In genomic region chr18:11946756-11947155, GRCh38 we compare ENCODE assay signal across 8 cellular contexts. TPM values are rescaled to one million over a fixed set of nuclear protein-coding genes. Genes with fewer than 3 reads are reported as not detected.
DNase-seq lines count a peak whose midpoint lies in the region; ATAC-seq and TF ChIP-seq lines count a peak whose summit lies in the region.

No MANE protein-coding gene starts in this region.

- H3K9me3 Mint-ChIP-seq in CD8-positive, alpha-beta T cell: no peaks in the 10 kb centered on the region

- TF ChIP-seq CTCF in CD8-positive, alpha-beta T cell (IDR thresholded peaks at IDR 0.05): no peak
- no peak for TF ChIP-seq CTCF in cardiac fibroblast (IDR thresholded peaks at IDR 0.05; ENCODE audit: low read depth, low read length)

- H3K27me3 Mint-ChIP-seq in CD8-positive, alpha-beta T cell (ENCODE audit: low read depth): no peaks in the 10 kb centered on the region

- no peak overlapping the region for H3K27ac ChIP-seq in CD8-positive, alpha-beta T cell (ENCODE audit: low read depth, low read length)
- peak overlapping the region; percentile 96; the same call in 1 of the 2 replicates for H3K27ac ChIP-seq in HUES6 (ENCODE audit: low read depth, low read length)
- H3K27ac ChIP-seq in mesodermal cell (ENCODE audit: low read depth, low read length, severe bottlenecking): peak overlapping the region; percentile 43

- POLR2A ChIA-PET in CD8-positive, alpha-beta T cell (lab: Charles Lee): interaction anchor here (0.6 to 1.4 kb wide), 2 partner anchors 10 to 34 kb away, joined by 3 read pairs; no protein-coding TSS in a partner anchor

- H3K27ac Mint-ChIP-seq in CD8-positive, alpha-beta T cell: no peak overlapping the region

- H3K36me3 ChIP-seq in CD8-positive, alpha-beta T cell (ENCODE audit: insufficient read depth, low read length): no peaks in the 10 kb centered on the region
- H3K36me3 ChIP-seq in HUES6 (ENCODE audit: control insufficient read depth, insufficient read depth, low read length) (no peaks in the 10 kb centered on the region), mesodermal cell (ENCODE audit: control insufficient read depth, insufficient read depth, low read length) (no peaks in the 10 kb centered on the region)

- H3K4me3 Mint-ChIP-seq in CD8-positive, alpha-beta T cell: peak overlapping the region; percentile 86

- H3K27me3 ChIP-seq in CD8-positive, alpha-beta T cell (ENCODE audit: insufficient read depth, low read length): no peaks in the 10 kb centered on the region
- no peaks in the 10 kb centered on the region for H3K27me3 ChIP-seq in HUES6 (ENCODE audit: control insufficient read depth, insufficient read depth, low read length)

- no peak overlapping the region for H3K9ac ChIP-seq in HUES6 (ENCODE audit: low read length)

- peaks cover 11% of the 10 kb centered on the region for H3K4me1 Mint-ChIP-seq in CD8-positive, alpha-beta T cell (ENCODE audit: low read depth)

- intact Hi-C loops in CD8-positive, alpha-beta T cell (cut with DNase I, micrococcal nuclease): loop anchor here (1.0 to 5.0 kb wide), 4 partner anchors 34 to 39 kb away; partner anchors contain the start of genes IMPA2 (in 2 of the 2) and MPPE1 (in 2 of the 2)

- WGBS in mesodermal cell (ENCODE audit: insufficient coverage in 2 of 2), 2 experiments: 59 to 60% methylated on average over 2 of the region's 3 CpGs

- CTCF ChIA-PET in CD8-positive, alpha-beta T cell (lab: Charles Lee): interaction anchor here (2.2 to 8.2 kb wide), 2 partner anchors 10 to 49 kb away, joined by 11 to 67 read pairs; no protein-coding TSS in a partner anchor

- H3K4me3 ChIP-seq in CD8-positive, alpha-beta T cell (ENCODE audit: low read depth, low read length): peak overlapping the region; percentile 73
- H3K4me3 ChIP-seq in HUES6 (ENCODE audit: low read depth, low read length) (peak overlapping the region; percentile 70), cardiac fibroblast (replicated peaks in 1 of 2; ENCODE audit: low read depth in 2 of 2, low read length in 2 of 2) (no peak overlapping the region), mesodermal cell (ENCODE audit: extremely low read depth, insufficient read depth, low read length, poor library complexity, severe bottlenecking) (no peak overlapping the region)

- no peaks in the 10 kb centered on the region for H3K9me3 ChIP-seq in CD8-positive, alpha-beta T cell (ENCODE audit: low read length)
- H3K9me3 ChIP-seq in HUES6 (ENCODE audit: control insufficient read depth, insufficient read depth, low read depth, low read length) (no peaks in the 10 kb centered on the region), mesodermal cell (ENCODE audit: control insufficient read depth, low read length) (no peaks in the 10 kb centered on the region)

- no peaks in the 10 kb centered on the region for H3K36me3 Mint-ChIP-seq in CD8-positive, alpha-beta T cell

- no peak for DNase-seq in CD8-positive, alpha-beta T cell
- DNase-seq in cardiac fibroblast (ENCODE audit: low read depth in 2 of 2): peak; percentile 69 to 72
- no peak for DNase-seq in putamen (ENCODE audit: low spot score)
- no peak for DNase-seq in NCI-H526 (lab: John Stamatoyannopoulos, UW)
- DNase-seq in COR-L47 (lab: John Stamatoyannopoulos, UW): no peak

- H3K4me1 ChIP-seq in CD8-positive, alpha-beta T cell (ENCODE audit: insufficient read depth, low read length): peaks cover 4% of the 10 kb centered on the region
- peaks cover 25% of the 10 kb centered on the region for H3K4me1 ChIP-seq in HUES6 (ENCODE audit: control insufficient read depth, insufficient read depth, low read length)
- peaks cover 13% of the 10 kb centered on the region for H3K4me1 ChIP-seq in mesodermal cell (ENCODE audit: control insufficient read depth, insufficient read depth, low read length, poor library complexity, severe bottlenecking)

- no peak for ATAC-seq in CD8-positive, alpha-beta T cell
- ATAC-seq in GM21390 (IDR thresholded peaks at IDR 0.05; ENCODE audit: unreplicated experiment): no peak

RNA-seq across cellular contexts. Expression of gene IMPA2, which starts 34.6 kb away (rescaled TPM):
- total RNA-seq in CD8-positive, alpha-beta T cell: 1 to 10 TPM; 1.0 to 1.1 TPM
- polyA plus RNA-seq in mesodermal cell (2013, experiment 1 of 2): 38.0 TPM
- 36.4 TPM for polyA plus RNA-seq in mesodermal cell (2013, experiment 2 of 2)

RNA-seq across cellular contexts. Expression of gene MPPE1, which starts 38.6 kb away (rescaled TPM):
- 10 to 100 TPM; 44.0 to 55.1 TPM for total RNA-seq in CD8-positive, alpha-beta T cell
- polyA plus RNA-seq in mesodermal cell (2013, experiment 1 of 2): 20.6 TPM
- 21.3 TPM for polyA plus RNA-seq in mesodermal cell (2013, experiment 2 of 2)

Comparison
In these comparisons a context has a peak if more than half of its experiments do, and no peak if none do; other contexts are left out.
1. DNase-seq: peak in cardiac fibroblast (2 of 2); none in CD8-positive, alpha-beta T cell (0 of 7), putamen (single experiment), NCI-H526 (0 of 2) and COR-L47 (single experiment).
2. H3K4me3 ChIP-seq: peak in CD8-positive, alpha-beta T cell (single experiment) and HUES6 (single experiment); none in cardiac fibroblast (0 of 2) and mesodermal cell (single experiment).